8 cellular contexts compared by ENCODE assay signal in genomic region chr1:212035123-212035834, GRCh38.
A peak's percentile ranks its signal among the peaks of the same experiment; 100 is the strongest.
DNase-seq lines count a peak whose midpoint lies in the region; ATAC-seq lines count a peak whose summit lies in the region.

DTL (plus strand) TSS chr1:212035748; CDS start chr1:212035891, 143 bp downstream.
INTS7 (minus strand) TSS chr1:212035557; CDS start chr1:212035437, 120 bp downstream.

- DNase-seq in Ammon's horn (ENCODE audit: low spot score): peak; percentile 98
- DNase-seq in NCI-H446 treated with DMSO at 0.1 percent for 48 hours (lab: John Stamatoyannopoulos, UW): peak; percentile 99
- DNase-seq in cerebellar cortex (ENCODE audit: low spot score): peak; percentile 99
- DNase-seq in iris pigment epithelial cell (ENCODE audit: low read depth): peak; percentile 99
- peak; percentile 95 to 97 for DNase-seq in stimulated activated CD4-positive, alpha-beta T cell treated with anti-CD3 and anti-CD28 coated beads, Interleukin-12 subunit alpha, Interleukin-12 subunit beta, amount 100 ng/mL, for 24 hours (ENCODE audit: low read depth in 2 of 2)

- ATAC-seq in GM19043 (IDR thresholded peaks at IDR 0.05; ENCODE audit: low read depth, unreplicated experiment): peak; percentile 70
- peak; percentile 71 for ATAC-seq in HG03378 (IDR thresholded peaks at IDR 0.05; ENCODE audit: unreplicated experiment)
- ATAC-seq in activated CD4-positive, CD25-positive, alpha-beta regulatory T cell treated with anti-CD3 and anti-CD28 coated beads, Interleukin-2, amount 50 U/mL, for 24 hours: peak; percentile 82 to 86

Comparison
In these comparisons a context has a peak if more than half of its experiments do, and no peak if none do; other contexts are left out.
1. Peak in every context shown above with its lines: DNase-seq and ATAC-seq.